In genomic region chr6:128057541-128058335, GRCh38 we compare ENCODE assay signal across 1 cellular context.
TF ChIP-seq lines count a peak whose summit lies in the region.

No MANE protein-coding gene starts in this region.

TF ChIP-seq in IMR-90, 13 proteins besides CTCF, POLR2A, EP300 and RAD21:
- TF ChIP-seq, protein P1, sequence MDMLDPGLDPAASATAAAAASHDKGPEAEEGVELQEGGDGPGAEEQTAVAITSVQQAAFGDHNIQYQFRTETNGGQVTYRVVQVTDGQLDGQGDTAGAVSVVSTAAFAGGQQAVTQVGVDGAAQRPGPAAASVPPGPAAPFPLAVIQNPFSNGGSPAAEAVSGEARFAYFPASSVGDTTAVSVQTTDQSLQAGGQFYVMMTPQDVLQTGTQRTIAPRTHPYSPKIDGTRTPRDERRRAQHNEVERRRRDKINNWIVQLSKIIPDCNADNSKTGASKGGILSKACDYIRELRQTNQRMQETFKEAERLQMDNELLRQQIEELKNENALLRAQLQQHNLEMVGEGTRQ (IDR thresholded peaks at IDR 0.05; ENCODE audit: low read depth, low read length), result 0 out of 2 replicates have a peak, but pooled peaks have one; percentile 18
- TF ChIP-seq CEBPB (IDR thresholded peaks at IDR 0.05; ENCODE audit: low read depth, low read length), result peak; percentile 25; the same call in 1 of the 2 replicates
- no peak for TF ChIP-seq MXI1 (IDR thresholded peaks at IDR 0.05; ENCODE audit: borderline replicate concordance, low read depth, low read length)
